8 cellular contexts compared by ENCODE assay signal in genomic region chr2:178796079-178796677, GRCh38. TPM values are rescaled to one million over a fixed set of nuclear protein-coding genes. Genes with fewer than 3 reads are reported as not detected.
DNase-seq lines count a peak whose midpoint lies in the region; ATAC-seq and TF ChIP-seq lines count a peak whose summit lies in the region.

No MANE protein-coding gene starts in this region.

- POLR2A ChIA-PET in AG04450 (lab: Yijun Ruan, JAX), result no interaction called here

- peak; percentile 60 for TF ChIP-seq CTCF in AG04450 (IDR thresholded peaks at IDR 0.05; ENCODE audit: low read depth, low read length)
- no peak for TF ChIP-seq CTCF in GM20000 (IDR thresholded peaks at IDR 0.05; ENCODE audit: extremely low read depth, missing control alignments)
- peak; percentile 80 for TF ChIP-seq CTCF in OCI-LY3 (IDR thresholded peaks at IDR 0.05; ENCODE audit: low read depth, low read length)

- H3K27me3 ChIP-seq in AG04450 (ENCODE audit: control insufficient read depth, insufficient read depth, low read length) (no peaks in the 10 kb centered on the region), OCI-LY3 (ENCODE audit: low read depth, low read length) (no peaks in the 10 kb centered on the region)

- DNase-seq in AG04450 (ENCODE audit: low read depth, low spot score) (peak; percentile 4), GM20000 (ENCODE audit: low spot score) (peak; percentile 32), erythroblast (lab: John Stamatoyannopoulos, UW) (peak; percentile 18 to 42), putamen (ENCODE audit: low spot score) (peak; percentile 18)
- no peak for DNase-seq in activated effector memory CD4-positive, alpha-beta T cell treated with anti-CD3 and anti-CD28 coated beads, Interleukin-2, amount 50 U/mL, for 16 hours
- DNase-seq in activated CD4-positive, alpha-beta T cell treated with anti-CD3 and anti-CD28 coated beads, Interleukin-2, amount 50 U/mL, for 48 hours, result no peak

- H3K27ac ChIP-seq in AG04450 (ENCODE audit: low read depth, low read length) (no peak overlapping the region), OCI-LY3 (ENCODE audit: low read length) (no peak overlapping the region)

- TF ChIP-seq POLR2A in erythroblast (IDR thresholded peaks at IDR 0.05; ENCODE audit: low read length), result no peak

- H3K36me3 ChIP-seq in OCI-LY3 (replicated peaks; ENCODE audit: low read depth, low read length), result no peaks in the 10 kb centered on the region

- CTCF ChIA-PET in AG04450 (lab: Charles Lee), result interaction anchor here (0.6 to 5.9 kb wide), 25 partner anchors 11 to 423 kb away, joined by 3 to 69 read pairs (median 4); partner anchors contain the start of gene TTN

- H3K4me3 ChIP-seq in AG04450 (ENCODE audit: low read depth, low read length) (no peak overlapping the region), OCI-LY3 (ENCODE audit: low read length) (no peak overlapping the region)

- no peaks in the 10 kb centered on the region for H4K20me1 ChIP-seq in OCI-LY3 (ENCODE audit: insufficient read depth, low read length)

- no peak for ATAC-seq in HG03095 (IDR thresholded peaks at IDR 0.05; ENCODE audit: unreplicated experiment)

- no peak overlapping the region for H3K4me2 ChIP-seq in OCI-LY3 (ENCODE audit: low read length)

- H3K79me2 ChIP-seq in OCI-LY3 (ENCODE audit: low read length), result no peaks in the 10 kb centered on the region

- no peak overlapping the region for H3K9ac ChIP-seq in OCI-LY3 (ENCODE audit: low read length)

- H3K4me1 ChIP-seq in OCI-LY3 (ENCODE audit: low read length), result no peaks in the 10 kb centered on the region

- H2AFZ ChIP-seq in OCI-LY3 (ENCODE audit: low read depth, low read length), result no peak overlapping the region

- H3K9me3 ChIP-seq in AG04450 (ENCODE audit: control insufficient read depth, insufficient read depth, low read length) (no peaks in the 10 kb centered on the region), OCI-LY3 (ENCODE audit: insufficient read depth, low read length) (no peaks in the 10 kb centered on the region)

RNA-seq across cellular contexts. Expression of gene TTN, which starts 11.0 kb away (rescaled TPM):
- polyA plus RNA-seq in AG04450 (2011; rRNA removed), result 0.06 and 0.07 TPM in 2 replicates
- under 0.01 and 0.17 TPM in 2 replicates for polyA minus RNA-seq in AG04450 (2011; rRNA and poly(A)+ RNA removed)

Comparison
In these comparisons a context has a peak if more than half of its experiments do, and no peak if none do; other contexts are left out.
1. DNase-seq: peak in AG04450 (single experiment), GM20000 (single experiment), erythroblast (2 of 2) and putamen (single experiment); none in activated effector memory CD4-positive, alpha-beta T cell treated with anti-CD3 and anti-CD28 coated beads, Interleukin-2, amount 50 U/mL, for 16 hours (single experiment) and activated CD4-positive, alpha-beta T cell treated with anti-CD3 and anti-CD28 coated beads, Interleukin-2, amount 50 U/mL, for 48 hours (0 of 2).